11 cellular contexts compared by ENCODE assay signal in genomic region chr19:50794074-50794777, GRCh38. TPM values are rescaled to one million over a fixed set of nuclear protein-coding genes. Genes with fewer than 3 reads are reported as not detected.
A peak's percentile ranks its signal among the peaks of the same experiment; 100 is the strongest.
DNase-seq lines count a peak whose midpoint lies in the region; ATAC-seq, FAIRE-seq and TF ChIP-seq lines count a peak whose summit lies in the region.
"Had no signal": no experiment of that assay in that cellular context is flagged by ENCODE, and none has a peak within 500 bp of the region (broad histone marks: within the 10 kb centered on the region; RNA-seq: fewer than 3 reads in every experiment).

No MANE protein-coding gene starts in this region.

- no peak overlapping the region for H3K27ac ChIP-seq in PC-3 (ENCODE audit: low read length)
- H3K27ac ChIP-seq in adrenal gland: no peak overlapping the region
- H3K27ac ChIP-seq: neutrophil, SJSA1, tibial artery had no signal

- H3K4me3 ChIP-seq in PC-3 (ENCODE audit: low read length) (no peak overlapping the region), epithelial cell of esophagus (ENCODE audit: low read length) (no peak overlapping the region), adrenal gland (no peak overlapping the region)
- H3K4me3 ChIP-seq: SJSA1, tibial artery had no signal

- H3K9me2 ChIP-seq in PC-3 (replicated peaks; ENCODE audit: low read length): no peaks in the 10 kb centered on the region

- H3K36me3 ChIP-seq in PC-3 (ENCODE audit: low read depth, low read length) (peaks cover 26% of the 10 kb centered on the region), adrenal gland (replicated peaks in 1 of 2) (peaks cover 0 to 13% of the 10 kb centered on the region in 2 donors)

- CTCF ChIA-PET in PC-3 (lab: Charles Lee): interaction anchor here (0.6 kb wide), 1 partner anchor 641 kb away, joined by 3 read pairs; no protein-coding TSS in a partner anchor

- no TSS peak for BruUV-seq in PC-3 (replicated peaks; lab: Mats Ljungman, UMichigan)

- peaks cover 38% of the 10 kb centered on the region for H4K20me1 ChIP-seq in PC-3 (ENCODE audit: low read length)

- POLR2A ChIA-PET in PC-3 (lab: Charles Lee; ENCODE audit: unreplicated experiment): interaction anchor here (0.6 kb wide), 1 partner anchor 249 kb away, joined by 5 read pairs; no protein-coding TSS in a partner anchor

- TF ChIP-seq CTCF in PC-3 (conservative IDR thresholded peaks at IDR 0.05; ENCODE audit: low read depth, low read length) (0 out of 2 replicates have a peak, but pooled peaks have one; percentile 9), epithelial cell of esophagus (IDR thresholded peaks at IDR 0.05; ENCODE audit: insufficient read depth, low read depth, low read length, missing control alignments) (peak; percentile 20), adrenal gland (IDR thresholded peaks at IDR 0.05) (no peak)

- no peak overlapping the region for H3K4me2 ChIP-seq in PC-3 (ENCODE audit: low read length)

- ATAC-seq in PC-3: peak; percentile 32

- intact Hi-C loops in PC-3 (cut with micrococcal nuclease): no loop called here
- intact Hi-C loops in adrenal gland (cut with DNase I): loop anchor here in 1 of 2 donors (10.0 kb wide), 1 partner anchor 121 kb away; the partner anchor contains the start of gene KLK4

- H3K4me1 ChIP-seq in PC-3 (ENCODE audit: insufficient read depth, low read length): no peaks in the 10 kb centered on the region
- peaks cover 0 to 6% of the 10 kb centered on the region in 2 donors for H3K4me1 ChIP-seq in adrenal gland (replicated peaks in 1 of 2)
- H3K4me1 ChIP-seq: SJSA1 had no signal

- no peak overlapping the region for H3K9ac ChIP-seq in PC-3 (ENCODE audit: low read length)

- peaks cover 7% of the 10 kb centered on the region for H3F3A ChIP-seq in PC-3 (ENCODE audit: low read length, unreplicated experiment)

- DNase-seq in COR-L47 (lab: John Stamatoyannopoulos, UW): peak; percentile 56
- peak; percentile 69 for DNase-seq in GM12891 (ENCODE audit: insufficient read length, low spot score)
- DNase-seq in PC-3: peak; percentile 62
- no peak for DNase-seq in epithelial cell of esophagus (ENCODE audit: low read depth)
- DNase-seq in stimulated activated naive CD4-positive, alpha-beta T cell (lab: John Stamatoyannopoulos, UW): no peak
- DNase-seq in adrenal gland: no peak
- no peak for DNase-seq in cerebellar nuclear complex (lab: John Stamatoyannopoulos, UW)
- DNase-seq in iPS-NIHi7 (ENCODE audit: extremely low spot score): no peak
- DNase-seq: tibial artery had no signal

- TF ChIP-seq POLR2A in GM12891 (IDR thresholded peaks at IDR 0.05; ENCODE audit: low read depth, low read length) (peak; percentile 91), adrenal gland (IDR thresholded peaks at IDR 0.05) (no peak)

- H3K27me3 ChIP-seq in PC-3 (ENCODE audit: low read length): no peaks in the 10 kb centered on the region
- no peaks in the 10 kb centered on the region for H3K27me3 ChIP-seq in adrenal gland
- H3K27me3 ChIP-seq: neutrophil, SJSA1 had no signal

- 22 to 46% (median 24%) methylated on average over 11 of the region's 11 CpGs for WGBS in adrenal gland, 4 donors

- no peak overlapping the region for H2AFZ ChIP-seq in PC-3 (ENCODE audit: low read length)

- H3K79me2 ChIP-seq in PC-3 (ENCODE audit: low read length): peaks cover 11% of the 10 kb centered on the region; the same call in 1 of the 2 replicates

- peak; percentile 57 for FAIRE-seq in GM12891 (lab: Jason Lieb, UNC)

- H3K9me3 ChIP-seq in PC-3 (ENCODE audit: low read length) (no peaks in the 10 kb centered on the region), adrenal gland (replicated peaks in 1 of 3) (no peaks in the 10 kb centered on the region)
- H3K9me3 ChIP-seq: neutrophil, tibial artery had no signal

TF ChIP-seq in GM12891, 5 proteins besides CTCF, POLR2A, EP300 and RAD21:
- TF ChIP-seq PAX5 (IDR thresholded peaks at IDR 0.05; ENCODE audit: insufficient read depth, low read length, severe bottlenecking) (no peak), SPI1 (IDR thresholded peaks at IDR 0.05; ENCODE audit: low read depth, low read length) (no peak), POLR2AphosphoS5 (IDR thresholded peaks at IDR 0.05; ENCODE audit: low read depth, low read length) (peak; percentile 86; the same call in 1 of the 2 replicates), TAF1 (IDR thresholded peaks at IDR 0.05; ENCODE audit: low read depth, low read length) (no peak), POU2F2 (IDR thresholded peaks at IDR 0.05; ENCODE audit: low read depth, low read length) (peak; percentile 89)

RNA-seq across cellular contexts. Expression of gene ACP4, which starts 4.0 kb away (rescaled TPM):
- polyA plus RNA-seq in GM12891 (2012; ENCODE audit: low read depth, missing spikeins): not detected
- total RNA-seq in PC-3 (2014; rRNA removed) (not detected in 2 replicates), adrenal gland (not detected)
- not detected for polyA plus RNA-seq in adrenal gland
- total RNA-seq: SJSA1 had no signal

RNA-seq across cellular contexts. Expression of gene GPR32, which starts 24.0 kb away (rescaled TPM):
- not detected for polyA plus RNA-seq in GM12891 (2012; ENCODE audit: low read depth, missing spikeins)
- total RNA-seq in PC-3 (2014; rRNA removed) (not detected in 2 replicates), adrenal gland (not detected)
- polyA plus RNA-seq in adrenal gland: not detected
- total RNA-seq: SJSA1 had no signal

RNA-seq across cellular contexts. Expression of gene KLK1, which starts 29.4 kb away (rescaled TPM):
- polyA plus RNA-seq in GM12891 (2012; ENCODE audit: low read depth, missing spikeins): 41.1 TPM
- total RNA-seq in PC-3 (2014; rRNA removed) (not detected in 2 replicates), adrenal gland (1 to 10 TPM in 6 of 8 donors, not detected in 2; 1.4 to 8.6 (median 2.4) TPM)
- polyA plus RNA-seq in adrenal gland: 10 to 100 TPM in 2 of 3 donors, 1 to 10 TPM in 1; 1.1 to 26.5 (median 11.2) TPM
- total RNA-seq: SJSA1 had no signal

RNA-seq across cellular contexts. Expression of gene KLK15, which starts 39.1 kb away (rescaled TPM):
- not detected for polyA plus RNA-seq in GM12891 (2012; ENCODE audit: low read depth, missing spikeins)
- total RNA-seq in PC-3 (2014; rRNA removed): 1.3 TPM in 1 of 2 replicates, not detected in the other
- total RNA-seq in adrenal gland: 1 to 10 TPM in 4 of 8 donors, under 1 TPM in 2, not detected in 2; 0.32 to 5.1 (median 1.3) TPM
- 1 to 10 TPM in 1 of 3 donors, under 1 TPM in 2; 0.15 to 1.7 (median 0.34) TPM for polyA plus RNA-seq in adrenal gland
- total RNA-seq: SJSA1 had no signal

Comparison
In these comparisons a context has a peak if more than half of its experiments do, and no peak if none do; other contexts are left out.
1. DNase-seq: peak in COR-L47 (single experiment), GM12891 (single experiment) and PC-3 (single experiment); none in epithelial cell of esophagus (single experiment), stimulated activated naive CD4-positive, alpha-beta T cell (0 of 6), adrenal gland (0 of 7), cerebellar nuclear complex (0 of 2) and iPS-NIHi7 (single experiment).
2. CTCF ChIP-seq: peak in PC-3 (single experiment) and epithelial cell of esophagus (single experiment); none in adrenal gland (0 of 6).